ENCODE assay signal across 1 cellular context in the genomic region with DNA sequence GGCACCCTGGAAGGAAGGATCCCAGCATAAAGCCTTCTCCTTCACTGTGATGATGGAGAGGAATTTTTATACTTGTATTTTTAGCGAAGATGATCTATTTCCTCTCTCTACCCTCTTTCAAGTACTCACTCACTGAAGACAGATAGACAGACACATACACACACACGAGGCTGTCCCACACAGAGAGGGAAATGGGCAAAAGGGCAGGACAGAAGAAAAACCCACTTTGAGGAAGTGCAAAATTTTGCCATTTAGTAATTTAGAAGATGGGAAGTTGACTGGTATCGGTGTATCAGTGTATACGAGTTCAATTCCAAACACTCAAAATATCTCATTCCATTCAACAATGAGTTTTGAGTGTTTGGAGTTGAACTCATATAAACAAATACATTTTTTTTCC.
TF ChIP-seq lines count a peak whose summit lies in the region.

No MANE protein-coding gene starts in this region.

TF ChIP-seq in HepG2, 621 proteins besides CTCF, POLR2A, EP300 and RAD21:
- peak; percentile 7 for TF ChIP-seq RBM22 (optimal IDR thresholded peaks at IDR 0.05; ENCODE audit: low read length)
- no peak for TF ChIP-seq MEIS1 (CRISPR knock-in tag; IDR thresholded peaks at IDR 0.05; ENCODE audit: borderline replicate concordance)
